In the genomic region with DNA sequence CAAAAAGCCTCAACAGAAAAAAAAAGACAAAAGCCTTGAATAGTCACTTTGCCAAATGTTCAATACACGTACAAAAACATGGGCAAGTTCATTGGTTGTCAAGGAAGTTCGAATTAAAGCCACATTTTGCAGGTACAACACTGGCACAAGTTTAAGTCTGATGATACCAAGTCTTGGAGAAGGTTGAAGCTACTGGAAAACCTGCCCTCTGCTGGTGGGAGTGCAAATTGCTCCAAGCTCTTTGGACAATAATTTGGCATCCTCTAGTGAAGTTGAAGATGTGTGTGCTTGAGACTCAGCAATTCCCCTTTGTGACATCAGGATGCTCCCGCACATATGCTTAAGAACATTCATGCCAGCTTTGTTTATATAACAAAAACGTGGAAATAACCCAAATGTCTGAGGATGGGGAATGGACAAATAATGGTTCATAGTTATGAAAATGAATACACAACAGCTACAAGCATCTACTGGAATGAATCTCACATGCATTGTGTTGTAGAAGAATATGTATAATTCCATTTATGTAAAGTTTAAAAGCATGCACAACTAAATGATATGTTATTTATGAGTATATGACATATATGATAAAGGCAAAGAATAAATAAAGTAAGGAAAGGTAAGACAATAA, we compare ENCODE assay signal across 1 cellular context.
TF ChIP-seq lines count a peak whose summit lies in the region.

No MANE protein-coding gene starts in this region.

TF ChIP-seq in GM23338, 12 proteins besides CTCF, POLR2A, EP300 and RAD21 (continued from another document):
- no peak for TF ChIP-seq JUNB (IDR thresholded peaks at IDR 0.05; ENCODE audit: unreplicated experiment)
- TF ChIP-seq CREB1 (CRISPR knock-in tag; IDR thresholded peaks at IDR 0.05; ENCODE audit: low read depth), result no peak
- TF ChIP-seq POLR2AphosphoS5 (IDR thresholded peaks at IDR 0.05; ENCODE audit: low read depth), result no peak
- TF ChIP-seq ZNF114 (CRISPR knock-in tag; IDR thresholded peaks at IDR 0.05), result no peak
- no peak for TF ChIP-seq STAT1 (IDR thresholded peaks at IDR 0.05; ENCODE audit: unreplicated experiment)
- TF ChIP-seq ETS1 (IDR thresholded peaks at IDR 0.05), result no peak
